Comparison of ENCODE assay signal across 15 cellular contexts in genomic region chr1:248904437-248905216, GRCh38. TPM values are rescaled to one million over a fixed set of nuclear protein-coding genes. Genes with fewer than 3 reads are reported as not detected.
DNase-seq lines count a peak whose midpoint lies in the region; ATAC-seq, FAIRE-seq and TF ChIP-seq lines count a peak whose summit lies in the region.
"Had no signal": no experiment of that assay in that cellular context is flagged by ENCODE, and none has a peak within 500 bp of the region (broad histone marks: within the 10 kb centered on the region; RNA-seq: fewer than 3 reads in every experiment).

No MANE protein-coding gene starts in this region.

- ATAC-seq in HepG2 (no peak), right lobe of liver (no peak), HG02588 (IDR thresholded peaks at IDR 0.05; ENCODE audit: unreplicated experiment) (no peak), left lung (no peak)

- DNase-seq in HepG2 (ENCODE audit: low spot score) (no peak), right lobe of liver (no peak), endothelial cell (ENCODE audit: low spot score) (no peak), NCI-H1417 treated with DMSO at 0.1 percent for 48 hours (lab: John Stamatoyannopoulos, UW) (no peak), left lung (no peak)
- DNase-seq: effector memory CD4-positive, alpha-beta T cell; GOT3; NCI-H2171 treated with DMSO at 0.1 percent for 48 hours; NK-92 treated with Interleukin-12 subunit alpha and Interleukin-12 subunit beta, amount 100 ng/mL, for 24 hours; Right ventricle myocardium superior; stimulated activated naive CD8-positive, alpha-beta T cell treated with anti-CD3 and anti-CD28 coated beads, Interleukin-15, amount 100 ng/mL, for 72 hours had no signal

- CTCF ChIA-PET in HepG2 (lab: Yijun Ruan, JAX; ENCODE audit: low intra/inter-chr PET ratio, low total read pairs), result no interaction called here

- H4K20me1 ChIP-seq in HepG2 (ENCODE audit: insufficient read depth, low read length), result no peaks in the 10 kb centered on the region
- H4K20me1 ChIP-seq in OCI-LY3 (ENCODE audit: insufficient read depth, low read length), result no peaks in the 10 kb centered on the region

- WGBS in HepG2 (ENCODE audit: low lambda C conversion rate), result 64% methylated on average over 3 of the region's 3 CpGs
- 90% methylated on average over 3 of the region's 3 CpGs for WGBS in right lobe of liver (ENCODE audit: insufficient coverage, low coverage, low lambda C conversion rate, missing lambda C conversion rate)

- peaks cover 17% of the 10 kb centered on the region for H3K4me1 Mint-ChIP-seq in endothelial cell (ENCODE audit: unreplicated experiment)

- H3K36me3 Mint-ChIP-seq in endothelial cell (ENCODE audit: low read depth, unreplicated experiment), result peaks cover 7% of the 10 kb centered on the region

- H3K9ac ChIP-seq in HepG2 (ENCODE audit: insufficient read depth, low read depth, low read length) (no peak overlapping the region), OCI-LY3 (ENCODE audit: low read length) (no peak overlapping the region), iPS-15b (ENCODE audit: low read depth, low read length) (no peak overlapping the region)

- in situ Hi-C loops in HepG2 (cut with HindIII; ENCODE audit: extremely low pct_ligation_motif_present, low pct_unique_long_range_greater_than_20kb), result no loop called here

- TF ChIP-seq POLR2A in HepG2 (IDR thresholded peaks at IDR 0.05; ENCODE audit: insufficient read depth in 1 of 2, low read depth in 2 of 2, low read length in 2 of 2), result no peak
- TF ChIP-seq POLR2A in right lobe of liver (IDR thresholded peaks at IDR 0.05), result no peak

- H3K4me2 ChIP-seq in HepG2 (ENCODE audit: low read depth, low read length) (0 out of 2 replicates have a peak overlapping the region, but pooled peaks have one; percentile 88), OCI-LY3 (ENCODE audit: low read length) (peak overlapping the region; percentile 94)

- POLR2A ChIA-PET in HepG2 (lab: Yijun Ruan, JAX), result no interaction called here

- H3K27ac ChIP-seq in HepG2 (ENCODE audit: extremely low read length, insufficient read depth, low read length), result no peak overlapping the region
- H3K27ac ChIP-seq in right lobe of liver, result no peak overlapping the region
- H3K27ac ChIP-seq in OCI-LY3 (ENCODE audit: low read length), result no peak overlapping the region
- no peak overlapping the region for H3K27ac ChIP-seq in left lung

- TF ChIP-seq EP300 in HepG2 (IDR thresholded peaks at IDR 0.05; ENCODE audit: low read depth in 2 of 2, low read length in 2 of 2) (no peak), HepG2 (CRISPR knock-in tag; IDR thresholded peaks at IDR 0.05; ENCODE audit: borderline replicate concordance) (no peak)

- no peak overlapping the region for H2AFZ ChIP-seq in HepG2 (ENCODE audit: low read length)
- H2AFZ ChIP-seq in OCI-LY3 (ENCODE audit: low read depth, low read length), result no peak overlapping the region

- H3K9me3 ChIP-seq in HepG2 (ENCODE audit: low read length), result no peaks in the 10 kb centered on the region
- no peaks in the 10 kb centered on the region for H3K9me3 ChIP-seq in right lobe of liver
- H3K9me3 ChIP-seq in OCI-LY3 (ENCODE audit: insufficient read depth, low read length), result no peaks in the 10 kb centered on the region
- no peaks in the 10 kb centered on the region for H3K9me3 ChIP-seq in iPS-15b (ENCODE audit: control insufficient read depth, insufficient read depth, low read length)
- H3K9me3 ChIP-seq in left lung, result no peaks in the 10 kb centered on the region

- no peak overlapping the region for H3K27ac Mint-ChIP-seq in endothelial cell (ENCODE audit: unreplicated experiment)

- no peak for TF ChIP-seq CTCF in HepG2 (CRISPR knock-in tag; IDR thresholded peaks at IDR 0.05)
- TF ChIP-seq CTCF in right lobe of liver (IDR thresholded peaks at IDR 0.05), result no peak
- no peak for TF ChIP-seq CTCF in OCI-LY3 (IDR thresholded peaks at IDR 0.05; ENCODE audit: low read depth, low read length)
- no peak for TF ChIP-seq CTCF in endothelial cell (IDR thresholded peaks at IDR 0.05; ENCODE audit: unreplicated experiment)
- TF ChIP-seq CTCF in left lung (IDR thresholded peaks at IDR 0.05), result no peak

- FAIRE-seq in HepG2 (lab: Jason Lieb, UNC), result no peak
- FAIRE-seq: GM12878 had no signal

- intact Hi-C loops in HepG2 (cut with micrococcal nuclease; ENCODE audit: unreplicated experiment) (no loop called here), right lobe of liver (cut with DNase I) (no loop called here), left lung (cut with DNase I) (no loop called here)

- H3K36me3 ChIP-seq in HepG2 (replicated peaks in 1 of 2; ENCODE audit: control insufficient read depth in 1 of 2, insufficient read depth in 2 of 2, low read length in 2 of 2) (no peaks in the 10 kb centered on the region), right lobe of liver (no peaks in the 10 kb centered on the region), OCI-LY3 (replicated peaks; ENCODE audit: low read depth, low read length) (no peaks in the 10 kb centered on the region), iPS-15b (ENCODE audit: control insufficient read depth, insufficient read depth, low read length) (no peaks in the 10 kb centered on the region), left lung (no peaks in the 10 kb centered on the region)

- H3K4me3 ChIP-seq in HepG2 (replicated peaks in 1 of 3; ENCODE audit: insufficient read depth in 1 of 3, low read depth in 2 of 3, low read length in 3 of 3) (no peak overlapping the region), right lobe of liver (no peak overlapping the region), OCI-LY3 (ENCODE audit: low read length) (no peak overlapping the region), iPS-15b (ENCODE audit: low read depth, low read length) (peak overlapping the region; percentile 6), left lung (no peak overlapping the region)

- H3K9me3 Mint-ChIP-seq in endothelial cell (ENCODE audit: unreplicated experiment), result no peaks in the 10 kb centered on the region
- H3K9me3 Mint-ChIP-seq: stimulated activated naive CD8-positive, alpha-beta T cell treated with anti-CD3 and anti-CD28 coated beads, Interleukin-15, amount 100 ng/mL, for 72 hours had no signal

- no peak overlapping the region for H3K4me3 Mint-ChIP-seq in endothelial cell (ENCODE audit: unreplicated experiment)

- H3K27me3 ChIP-seq in HepG2 (ENCODE audit: control insufficient read depth in 1 of 2, insufficient read depth in 2 of 2, low read length in 2 of 2) (no peaks in the 10 kb centered on the region; a peak in 1 of 5 replicates), right lobe of liver (no peaks in the 10 kb centered on the region), OCI-LY3 (ENCODE audit: low read depth, low read length) (peaks cover 13% of the 10 kb centered on the region; the same call in 1 of the 2 replicates), iPS-15b (ENCODE audit: control insufficient read depth, insufficient read depth, low read length) (no peaks in the 10 kb centered on the region), left lung (peaks cover 0 to 4% of the 10 kb centered on the region in 2 donors)

- peaks cover 5% of the 10 kb centered on the region for H3K27me3 Mint-ChIP-seq in endothelial cell (ENCODE audit: unreplicated experiment)

- H3K79me2 ChIP-seq in HepG2 (ENCODE audit: insufficient read depth, low read length), result peaks cover 23% of the 10 kb centered on the region
- H3K79me2 ChIP-seq in OCI-LY3 (ENCODE audit: low read length), result peaks cover 5% of the 10 kb centered on the region; the same call in 1 of the 2 replicates

- TF ChIP-seq RAD21 in HepG2 (CRISPR knock-in tag; IDR thresholded peaks at IDR 0.05), result no peak

- BruUV-seq in HepG2 (replicated peaks; lab: Mats Ljungman, UMichigan), result no TSS peak

- H3K4me1 ChIP-seq in HepG2 (ENCODE audit: insufficient read depth, low read length) (peaks cover 25% of the 10 kb centered on the region), right lobe of liver (peaks cover 0 to 10% (median 3%) of the 10 kb centered on the region in 4 donors), OCI-LY3 (ENCODE audit: low read length) (peaks cover 13% of the 10 kb centered on the region; the same call in 1 of the 2 replicates), iPS-15b (ENCODE audit: control insufficient read depth, insufficient read depth, low read length) (peaks cover 14% of the 10 kb centered on the region), left lung (peaks cover 8 to 23% of the 10 kb centered on the region in 2 donors)

RNA-seq across cellular contexts. Expression of gene PGBD2, which starts 1.4 kb away (rescaled TPM):
- total RNA-seq in HepG2 (2016; rRNA removed; fragmentation: Illumina TruSeq; extraction: Trizol) (7.4 and 7.9 TPM in 2 replicates), right lobe of liver (1 to 10 TPM; 2.5 to 4.1 (median 4.0) TPM), endothelial cell (ENCODE audit: unreplicated experiment) (7.9 TPM), left lung (10 to 100 TPM in 1 of 2 donors, 1 to 10 TPM in 1; 7.0 to 10.2 TPM)
- 0.81 and 1.5 TPM in 2 replicates for total RNA-seq in HepG2 (2016; cell fraction: cytosol; rRNA removed; fragmentation: Illumina TruSeq; extraction: Trizol; ENCODE audit: low read depth)
- total RNA-seq in HepG2 (2016; cell fraction: insoluble cytoplasmic fraction; rRNA removed; fragmentation: Illumina TruSeq; extraction: Trizol), result 7.9 and 8.9 TPM in 2 replicates
- total RNA-seq in HepG2 (2016; cell fraction: membrane; rRNA removed; fragmentation: Illumina TruSeq; extraction: Trizol), result 1.8 and 2.9 TPM in 2 replicates
- 9.1 and 10.5 TPM in 2 replicates for total RNA-seq in HepG2 (2016; cell fraction: nucleus; rRNA removed; fragmentation: Illumina TruSeq; extraction: Trizol)
- 6.0 and 6.8 TPM in 2 replicates for polyA plus RNA-seq in HepG2 (2011; rRNA removed)
- polyA plus RNA-seq in HepG2 (2011; cell fraction: cytosol; rRNA removed), result 3.2 and 3.4 TPM in 2 replicates
- 14.7 and 16.8 TPM in 2 replicates for polyA plus RNA-seq in HepG2 (2011; cell fraction: nucleus; rRNA removed)
- polyA plus RNA-seq in HepG2 (2012), result 2.7 and 3.3 TPM in 2 replicates
- polyA plus RNA-seq in HepG2 (2016; cell fraction: cytosol; fragmentation: Illumina TruSeq; extraction: Trizol; ENCODE audit: low read depth), result 0.41 and 0.51 TPM in 2 replicates
- 6.0 and 6.6 TPM in 2 replicates for polyA plus RNA-seq in HepG2 (2016; cell fraction: insoluble cytoplasmic fraction; fragmentation: Illumina TruSeq; extraction: Trizol; ENCODE audit: low read depth)
- polyA plus RNA-seq in HepG2 (2016; cell fraction: membrane; fragmentation: Illumina TruSeq; extraction: Trizol; ENCODE audit: low read depth), result 1.1 and 1.2 TPM in 2 replicates
- 16.5 and 19.0 TPM in 2 replicates for polyA plus RNA-seq in HepG2 (2016; cell fraction: nucleus; fragmentation: Illumina TruSeq; extraction: Trizol; ENCODE audit: insufficient read depth, low read depth)
- 4.2 and 10.7 TPM in 2 replicates for polyA minus RNA-seq in HepG2 (2011; rRNA and poly(A)+ RNA removed; ENCODE audit: low replicate concordance)
- polyA minus RNA-seq in HepG2 (2011; cell fraction: cytosol; rRNA and poly(A)+ RNA removed), result 1.8 and 3.4 TPM in 2 replicates
- 6.8 and 8.1 TPM in 2 replicates for polyA minus RNA-seq in HepG2 (2011; cell fraction: nucleus; rRNA and poly(A)+ RNA removed)

RNA-seq across cellular contexts. Expression of gene ZNF692, which starts 45.7 kb away (rescaled TPM):
- 6.2 and 27.3 TPM in 2 replicates for total RNA-seq in HepG2 (2016; rRNA removed; fragmentation: Illumina TruSeq; extraction: Trizol)
- total RNA-seq in HepG2 (2016; cell fraction: cytosol; rRNA removed; fragmentation: Illumina TruSeq; extraction: Trizol; ENCODE audit: low read depth), result 6.1 and 6.8 TPM in 2 replicates
- total RNA-seq in HepG2 (2016; cell fraction: insoluble cytoplasmic fraction; rRNA removed; fragmentation: Illumina TruSeq; extraction: Trizol), result 6.3 and 26.1 TPM in 2 replicates
- total RNA-seq in HepG2 (2016; cell fraction: membrane; rRNA removed; fragmentation: Illumina TruSeq; extraction: Trizol), result 6.5 and 7.6 TPM in 2 replicates
- 39.9 and 46.9 TPM in 2 replicates for total RNA-seq in HepG2 (2016; cell fraction: nucleus; rRNA removed; fragmentation: Illumina TruSeq; extraction: Trizol)
- polyA plus RNA-seq in HepG2 (2011; rRNA removed), result 45.8 and 56.0 TPM in 2 replicates
- 11.1 and 18.9 TPM in 2 replicates for polyA plus RNA-seq in HepG2 (2011; cell fraction: cytosol; rRNA removed)
- polyA plus RNA-seq in HepG2 (2011; cell fraction: nucleus; rRNA removed), result 493 and 513 TPM in 2 replicates
- polyA plus RNA-seq in HepG2 (2012), result 24.8 and 36.0 TPM in 2 replicates
- polyA plus RNA-seq in HepG2 (2016; cell fraction: cytosol; fragmentation: Illumina TruSeq; extraction: Trizol; ENCODE audit: low read depth), result 4.2 and 5.0 TPM in 2 replicates
- 6.8 and 9.0 TPM in 2 replicates for polyA plus RNA-seq in HepG2 (2016; cell fraction: insoluble cytoplasmic fraction; fragmentation: Illumina TruSeq; extraction: Trizol; ENCODE audit: low read depth)
- polyA plus RNA-seq in HepG2 (2016; cell fraction: membrane; fragmentation: Illumina TruSeq; extraction: Trizol; ENCODE audit: low read depth), result 6.7 and 6.9 TPM in 2 replicates
- polyA plus RNA-seq in HepG2 (2016; cell fraction: nucleus; fragmentation: Illumina TruSeq; extraction: Trizol; ENCODE audit: insufficient read depth, low read depth), result 133 and 150 TPM in 2 replicates
- 15.3 and 41.9 TPM in 2 replicates for polyA minus RNA-seq in HepG2 (2011; rRNA and poly(A)+ RNA removed; ENCODE audit: low replicate concordance)
- 3.1 and 3.3 TPM in 2 replicates for polyA minus RNA-seq in HepG2 (2011; cell fraction: cytosol; rRNA and poly(A)+ RNA removed)
- polyA minus RNA-seq in HepG2 (2011; cell fraction: nucleus; rRNA and poly(A)+ RNA removed), result 33.8 and 34.6 TPM in 2 replicates
- 10 to 100 TPM; 12.2 to 18.3 (median 16.7) TPM for total RNA-seq in right lobe of liver
- 26.8 TPM for total RNA-seq in endothelial cell (ENCODE audit: unreplicated experiment)
- total RNA-seq in left lung, result 10 to 100 TPM; 31.9 to 44.6 TPM
